Comparison of ENCODE assay signal across 31 cellular contexts in the genomic region with DNA sequence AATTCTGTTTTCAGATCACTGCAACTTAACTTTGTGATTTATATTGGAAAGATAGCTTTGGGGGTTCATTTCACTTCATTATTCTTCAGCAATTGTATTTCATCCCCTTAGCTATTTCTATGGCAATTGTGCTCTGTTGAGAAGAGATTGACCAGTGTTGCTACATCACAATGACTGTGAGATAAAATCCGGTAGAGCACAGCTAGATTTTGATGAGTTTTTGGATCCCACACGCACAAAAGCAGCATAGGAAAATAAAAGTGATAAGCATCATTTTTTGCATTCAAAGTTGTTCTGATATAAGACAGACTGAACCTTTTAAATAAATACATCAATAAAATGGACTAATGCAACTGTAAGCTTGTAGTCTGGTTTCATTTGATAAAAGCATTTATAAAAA.
"Had no signal": no experiment of that assay in that cellular context is flagged by ENCODE, and none has a peak within 500 bp of the region (broad histone marks: within the 10 kb centered on the region; RNA-seq: fewer than 3 reads in every experiment).

No MANE protein-coding gene starts in this region.

- ATAC-seq: activated naive CD4-positive, alpha-beta T cell treated with anti-CD3 and anti-CD28 coated beads, Interleukin-2, amount 50 U/mL, for 72 hours; activated naive CD8-positive, alpha-beta T cell treated with anti-CD3 and anti-CD28 coated beads, Interleukin-2, amount 50 U/mL, for 24 hours; activated T-cell treated with anti-CD3 and anti-CD28 coated beads, Interleukin-2, amount 50 U/mL, for 4 hours; activated T-cell treated with anti-CD3 and anti-CD28 coated beads, Interleukin-2, amount 50 U/mL, for 72 hours; activated T-helper 17 cell treated with anti-CD3 and anti-CD28 coated beads, Interleukin-2, amount 50 U/mL, for 72 hours; body of pancreas had no signal

- H3K36me3 ChIP-seq: adrenal gland, ascending aorta, brain microvascular endothelial cell, breast epithelium, cardiac muscle cell had no signal

- H3K27me3 ChIP-seq: adrenal gland, ascending aorta, brain microvascular endothelial cell, breast epithelium, cardiac muscle cell had no signal

- H3K4me3 ChIP-seq: adrenal gland, ascending aorta, body of pancreas, breast epithelium, cardiac muscle cell had no signal

- H3K27ac ChIP-seq: adrenal gland, ascending aorta, body of pancreas, brain microvascular endothelial cell, breast epithelium, cardiac muscle cell had no signal

- H3K4me1 ChIP-seq: adrenal gland, ascending aorta, body of pancreas, breast epithelium had no signal

- DNase-seq: activated effector memory CD4-positive, alpha-beta T cell treated with anti-CD3 and anti-CD28 coated beads, Interleukin-2, amount 50 U/mL, for 16 hours; activated effector memory CD4-positive, alpha-beta T cell treated with Interleukin-2 at 50 U/mL for 16 hours; activated gamma-delta T cell; activated gamma-delta T cell treated with Interleukin-2 at 50 U/mL for 16 hours; activated naive CD4-positive, alpha-beta T cell; activated naive CD4-positive, alpha-beta T cell treated with anti-CD3 and anti-CD28 coated beads for 36 hours; activated naive CD4-positive, alpha-beta T cell treated with anti-CD3 and anti-CD28 coated beads, Interleukin-2, amount 10 ng/mL, durations not matched to agents 7 days and 5 days; activated naive CD4-positive, alpha-beta T cell treated with anti-CD3 and anti-CD28 coated beads, Interleukin-2, amount 50 U/mL, for 16 hours; activated naive CD4-positive, alpha-beta T cell treated with Interleukin-2 at 50 U/mL for 16 hours; activated naive CD8-positive, alpha-beta T cell treated with anti-CD3 and anti-CD28 coated beads for 36 hours; activated naive CD8-positive, alpha-beta T cell treated with anti-CD3 and anti-CD28 coated beads, Interleukin-2, amount 10 ng/mL, durations not matched to agents 7 days and 5 days; activated naive CD8-positive, alpha-beta T cell treated with anti-CD3 and anti-CD28 coated beads, Interleukin-2, amount 50 U/mL, for 24 hours; activated T-cell treated with anti-CD3 and anti-CD28 coated beads, Interleukin-2, amount 50 U/mL, for 24 hours; activated T-cell treated with anti-CD3 and anti-CD28 coated beads, Interleukin-2, amount 50 U/mL, for 4 hours; activated T-cell treated with anti-CD3 and anti-CD28 coated beads, Interleukin-2, amount 50 U/mL, for 48 hours; activated T-cell treated with anti-CD3 and anti-CD28 coated beads, Interleukin-2, amount 50 U/mL, for 72 hours; adrenal gland; amniotic stem cell; amygdala; anterior cingulate cortex; aorta; body of pancreas; brain microvascular endothelial cell; caudate nucleus; central memory CD4-positive, alpha-beta T cell; cerebellar nuclear complex had no signal

- H3K9me3 ChIP-seq: adrenal gland, ascending aorta, body of pancreas, breast epithelium had no signal
